In the genomic region with DNA sequence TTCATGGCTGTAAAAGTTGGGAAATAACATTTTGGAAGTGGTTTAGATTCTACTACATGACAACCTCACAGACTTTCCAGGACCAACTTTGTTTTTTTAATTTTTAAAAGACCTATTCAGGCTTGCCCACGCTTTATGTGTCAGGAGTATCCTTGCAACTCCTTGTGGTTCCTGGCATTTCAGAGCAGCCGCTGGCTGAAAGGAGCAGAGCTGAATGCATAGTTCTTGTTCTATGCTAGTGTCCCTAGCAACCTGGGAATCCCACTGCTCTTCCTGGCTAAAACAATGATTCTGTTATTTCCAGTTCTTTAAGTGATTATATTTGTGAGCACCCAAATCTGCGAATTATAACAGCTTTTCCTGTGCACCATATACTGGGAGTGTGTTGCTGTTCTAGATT, we compare ENCODE assay signal across 17 cellular contexts. TPM values are rescaled to one million over a fixed set of nuclear protein-coding genes. Genes with fewer than 3 reads are reported as not detected.
"Had no signal": no experiment of that assay in that cellular context is flagged by ENCODE, and none has a peak within 500 bp of the region (broad histone marks: within the 10 kb centered on the region; RNA-seq: fewer than 3 reads in every experiment).

No MANE protein-coding gene starts in this region.

- H3K9me3 Mint-ChIP-seq: activated CD4-positive, alpha-beta memory T cell treated with anti-CD3 and anti-CD28 coated beads, Interleukin-2, amount 10 ng/mL, durations not matched to agents 7 days and 5 days; naive thymus-derived CD8-positive, alpha-beta T cell had no signal

- H3K36me3 Mint-ChIP-seq: activated CD8-positive, alpha-beta memory T cell treated with anti-CD3 and anti-CD28 coated beads, Interleukin-2, amount 10 ng/mL, durations not matched to agents 7 days and 5 days had no signal

- H3K27me3 ChIP-seq: left lung, upper lobe of right lung had no signal

- H3K27ac ChIP-seq: epithelial cell of prostate, left lung, upper lobe of right lung had no signal

- H3K9me3 ChIP-seq: left lung, upper lobe of right lung had no signal

- H3K4me3 Mint-ChIP-seq: activated CD4-positive, alpha-beta memory T cell treated with anti-CD3 and anti-CD28 coated beads, Interleukin-2, amount 10 ng/mL, durations not matched to agents 7 days and 5 days; activated CD8-positive, alpha-beta memory T cell treated with anti-CD3 and anti-CD28 coated beads, Interleukin-2, amount 10 ng/mL, durations not matched to agents 7 days and 5 days; activated naive CD8-positive, alpha-beta T cell; naive thymus-derived CD8-positive, alpha-beta T cell had no signal

- ATAC-seq: activated CD8-positive, alpha-beta memory T cell treated with anti-CD3 and anti-CD28 coated beads, Interleukin-2, amount 10 ng/mL, durations not matched to agents 7 days and 5 days; left lung; naive thymus-derived CD8-positive, alpha-beta T cell; upper lobe of right lung had no signal

- DNase-seq: activated CD4-positive, alpha-beta memory T cell treated with anti-CD3 and anti-CD28 coated beads, Interleukin-2, amount 10 ng/mL, durations not matched to agents 7 days and 5 days; activated CD4-positive, alpha-beta T cell treated with anti-CD3 and anti-CD28 coated beads for 48 hours; activated CD4-positive, CD25-positive, alpha-beta regulatory T cell; activated CD8-positive, alpha-beta memory T cell treated with anti-CD3 and anti-CD28 coated beads, Interleukin-2, amount 10 ng/mL, durations not matched to agents 7 days and 5 days; amniotic stem cell; kidney; left lung; naive thymus-derived CD8-positive, alpha-beta T cell; posterior cingulate gyrus; stimulated activated CD8-positive, alpha-beta memory T cell treated with anti-CD3 and anti-CD28 coated beads, Interleukin-4, amount 100 ng/mL, for 48 hours; stimulated activated naive CD4-positive, alpha-beta T cell; upper lobe of right lung had no signal

- H3K27ac Mint-ChIP-seq: activated CD4-positive, alpha-beta memory T cell treated with anti-CD3 and anti-CD28 coated beads, Interleukin-2, amount 10 ng/mL, durations not matched to agents 7 days and 5 days; activated CD8-positive, alpha-beta memory T cell treated with anti-CD3 and anti-CD28 coated beads, Interleukin-2, amount 10 ng/mL, durations not matched to agents 7 days and 5 days; activated naive CD8-positive, alpha-beta T cell; naive thymus-derived CD8-positive, alpha-beta T cell had no signal

- H3K4me1 ChIP-seq: left lung, upper lobe of right lung had no signal

- H3K4me1 Mint-ChIP-seq: activated CD4-positive, alpha-beta memory T cell treated with anti-CD3 and anti-CD28 coated beads, Interleukin-2, amount 10 ng/mL, durations not matched to agents 7 days and 5 days; activated CD8-positive, alpha-beta memory T cell treated with anti-CD3 and anti-CD28 coated beads, Interleukin-2, amount 10 ng/mL, durations not matched to agents 7 days and 5 days; naive thymus-derived CD8-positive, alpha-beta T cell had no signal

RNA-seq across cellular contexts. Expression of gene CP, which starts 34.9 kb away (rescaled TPM):
- total RNA-seq: activated CD4-positive, alpha-beta memory T cell treated with anti-CD3 and anti-CD28 coated beads, Interleukin-2, amount 10 ng/mL, durations not matched to agents 7 days and 5 days; activated CD8-positive, alpha-beta memory T cell treated with anti-CD3 and anti-CD28 coated beads, Interleukin-2, amount 10 ng/mL, durations not matched to agents 7 days and 5 days; dermis microvascular lymphatic vessel endothelial cell; fibroblast of lung; frontal cortex; naive thymus-derived CD8-positive, alpha-beta T cell had no signal
